1 cellular context compared by ENCODE assay signal in the genomic region with DNA sequence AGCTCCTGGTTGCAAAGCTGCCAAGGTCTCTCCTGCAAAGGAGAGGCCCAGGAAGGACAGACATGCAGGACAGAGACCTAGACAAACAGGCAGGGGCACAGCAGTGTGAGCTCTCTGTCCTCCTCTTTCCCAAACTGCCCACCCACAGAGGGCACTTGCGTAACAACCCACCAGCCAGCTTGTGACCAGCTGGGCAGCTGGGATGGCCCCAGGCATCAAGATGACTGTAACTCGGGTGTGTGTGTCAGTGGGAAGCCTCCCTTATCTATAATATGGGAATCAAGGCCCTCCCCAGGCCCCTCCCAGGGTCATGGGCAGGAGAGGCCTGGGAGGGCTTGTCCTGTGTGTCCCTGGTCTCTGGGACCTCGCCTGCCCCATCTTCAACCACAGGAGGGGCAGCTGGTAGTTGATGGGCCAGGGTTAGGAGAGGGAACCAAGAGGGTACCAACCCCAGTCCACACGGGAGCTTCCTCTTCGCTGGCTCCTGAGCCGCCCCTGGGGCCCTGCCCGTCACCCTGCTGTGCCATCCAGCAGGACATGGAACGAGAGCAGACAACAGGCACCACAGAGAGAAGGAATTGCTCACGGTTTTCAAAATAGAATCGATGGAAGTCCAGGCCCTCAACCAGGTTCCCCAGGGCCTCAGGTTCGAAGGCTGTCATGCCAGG.
A peak's percentile ranks its signal among the peaks of the same experiment; 100 is the strongest.
TF ChIP-seq lines count a peak whose summit lies in the region.

No MANE protein-coding gene starts in this region.

TF ChIP-seq in HepG2, 621 proteins besides CTCF, POLR2A, EP300 and RAD21:
- TF ChIP-seq CEBPB (IDR thresholded peaks at IDR 0.05; ENCODE audit: borderline replicate concordance, low read depth, low read length): peak; percentile 36; the same call in 1 of the 2 replicates
- TF ChIP-seq, protein P1, sequence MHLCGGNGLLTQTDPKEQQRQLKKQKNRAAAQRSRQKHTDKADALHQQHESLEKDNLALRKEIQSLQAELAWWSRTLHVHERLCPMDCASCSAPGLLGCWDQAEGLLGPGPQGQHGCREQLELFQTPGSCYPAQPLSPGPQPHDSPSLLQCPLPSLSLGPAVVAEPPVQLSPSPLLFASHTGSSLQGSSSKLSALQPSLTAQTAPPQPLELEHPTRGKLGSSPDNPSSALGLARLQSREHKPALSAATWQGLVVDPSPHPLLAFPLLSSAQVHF (CRISPR knock-in tag; IDR thresholded peaks at IDR 0.05): no peak
